ENCODE assay signal across 1 cellular context in the genomic region with DNA sequence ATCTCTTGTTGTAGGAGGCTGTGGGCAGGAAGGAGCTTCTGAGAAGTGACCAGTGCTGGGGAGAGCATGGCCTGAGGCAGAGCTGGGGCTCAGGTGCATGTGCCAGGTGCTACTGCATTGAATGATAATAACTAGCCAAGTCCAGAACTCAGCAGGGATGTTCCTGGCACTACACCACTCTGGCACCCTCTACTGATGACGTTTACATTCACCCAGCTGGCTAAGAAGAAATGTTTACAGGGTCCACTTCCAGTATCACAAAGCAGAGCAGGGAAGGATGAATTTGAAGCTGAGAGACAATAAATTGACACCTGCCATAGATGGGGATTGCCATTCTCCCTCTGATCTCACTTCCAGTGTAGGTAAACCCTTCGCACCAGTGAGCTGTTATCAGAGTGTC.
TF ChIP-seq lines count a peak whose summit lies in the region.

No MANE protein-coding gene starts in this region.

TF ChIP-seq in H1, 55 proteins besides CTCF, POLR2A, EP300 and RAD21:
- TF ChIP-seq, protein P1, sequence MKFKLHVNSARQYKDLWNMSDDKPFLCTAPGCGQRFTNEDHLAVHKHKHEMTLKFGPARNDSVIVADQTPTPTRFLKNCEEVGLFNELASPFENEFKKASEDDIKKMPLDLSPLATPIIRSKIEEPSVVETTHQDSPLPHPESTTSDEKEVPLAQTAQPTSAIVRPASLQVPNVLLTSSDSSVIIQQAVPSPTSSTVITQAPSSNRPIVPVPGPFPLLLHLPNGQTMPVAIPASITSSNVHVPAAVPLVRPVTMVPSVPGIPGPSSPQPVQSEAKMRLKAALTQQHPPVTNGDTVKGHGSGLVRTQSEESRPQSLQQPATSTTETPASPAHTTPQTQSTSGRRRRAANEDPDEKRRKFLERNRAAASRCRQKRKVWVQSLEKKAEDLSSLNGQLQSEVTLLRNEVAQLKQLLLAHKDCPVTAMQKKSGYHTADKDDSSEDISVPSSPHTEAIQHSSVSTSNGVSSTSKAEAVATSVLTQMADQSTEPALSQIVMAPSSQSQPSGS (IDR thresholded peaks at IDR 0.05; ENCODE audit: low read length): no peak
- TF ChIP-seq, protein P2, sequence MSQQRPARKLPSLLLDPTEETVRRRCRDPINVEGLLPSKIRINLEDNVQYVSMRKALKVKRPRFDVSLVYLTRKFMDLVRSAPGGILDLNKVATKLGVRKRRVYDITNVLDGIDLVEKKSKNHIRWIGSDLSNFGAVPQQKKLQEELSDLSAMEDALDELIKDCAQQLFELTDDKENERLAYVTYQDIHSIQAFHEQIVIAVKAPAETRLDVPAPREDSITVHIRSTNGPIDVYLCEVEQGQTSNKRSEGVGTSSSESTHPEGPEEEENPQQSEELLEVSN (IDR thresholded peaks at IDR 0.05): no peak
- TF ChIP-seq RXRA (IDR thresholded peaks at IDR 0.05; ENCODE audit: insufficient read depth, low read depth, low read length) (no peak), ASH2L (IDR thresholded peaks at IDR 0.05; ENCODE audit: low read length) (no peak), BRCA1 (IDR thresholded peaks at IDR 0.05; ENCODE audit: low read depth, low read length) (no peak), EGR1 (IDR thresholded peaks at IDR 0.05; ENCODE audit: borderline replicate concordance, low read depth, low read length) (no peak), CREB1 (IDR thresholded peaks at IDR 0.05) (no peak), CBX5 (IDR thresholded peaks at IDR 0.05; ENCODE audit: low read depth, low read length) (no peak), SP1 (IDR thresholded peaks at IDR 0.05; ENCODE audit: low read depth, low read length) (no peak), BCL11A (IDR thresholded peaks at IDR 0.05; ENCODE audit: low read depth in 2 of 2, low read length in 2 of 2) (no peak), JUND (IDR thresholded peaks at IDR 0.05; ENCODE audit: low read length) (no peak), RNF2 (IDR thresholded peaks at IDR 0.05; ENCODE audit: borderline replicate concordance, low read depth, low read length, missing control alignments, poor library complexity, severe bottlenecking) (no peak), SP4 (IDR thresholded peaks at IDR 0.05; ENCODE audit: low read length) (no peak)
- TF ChIP-seq, protein P3, sequence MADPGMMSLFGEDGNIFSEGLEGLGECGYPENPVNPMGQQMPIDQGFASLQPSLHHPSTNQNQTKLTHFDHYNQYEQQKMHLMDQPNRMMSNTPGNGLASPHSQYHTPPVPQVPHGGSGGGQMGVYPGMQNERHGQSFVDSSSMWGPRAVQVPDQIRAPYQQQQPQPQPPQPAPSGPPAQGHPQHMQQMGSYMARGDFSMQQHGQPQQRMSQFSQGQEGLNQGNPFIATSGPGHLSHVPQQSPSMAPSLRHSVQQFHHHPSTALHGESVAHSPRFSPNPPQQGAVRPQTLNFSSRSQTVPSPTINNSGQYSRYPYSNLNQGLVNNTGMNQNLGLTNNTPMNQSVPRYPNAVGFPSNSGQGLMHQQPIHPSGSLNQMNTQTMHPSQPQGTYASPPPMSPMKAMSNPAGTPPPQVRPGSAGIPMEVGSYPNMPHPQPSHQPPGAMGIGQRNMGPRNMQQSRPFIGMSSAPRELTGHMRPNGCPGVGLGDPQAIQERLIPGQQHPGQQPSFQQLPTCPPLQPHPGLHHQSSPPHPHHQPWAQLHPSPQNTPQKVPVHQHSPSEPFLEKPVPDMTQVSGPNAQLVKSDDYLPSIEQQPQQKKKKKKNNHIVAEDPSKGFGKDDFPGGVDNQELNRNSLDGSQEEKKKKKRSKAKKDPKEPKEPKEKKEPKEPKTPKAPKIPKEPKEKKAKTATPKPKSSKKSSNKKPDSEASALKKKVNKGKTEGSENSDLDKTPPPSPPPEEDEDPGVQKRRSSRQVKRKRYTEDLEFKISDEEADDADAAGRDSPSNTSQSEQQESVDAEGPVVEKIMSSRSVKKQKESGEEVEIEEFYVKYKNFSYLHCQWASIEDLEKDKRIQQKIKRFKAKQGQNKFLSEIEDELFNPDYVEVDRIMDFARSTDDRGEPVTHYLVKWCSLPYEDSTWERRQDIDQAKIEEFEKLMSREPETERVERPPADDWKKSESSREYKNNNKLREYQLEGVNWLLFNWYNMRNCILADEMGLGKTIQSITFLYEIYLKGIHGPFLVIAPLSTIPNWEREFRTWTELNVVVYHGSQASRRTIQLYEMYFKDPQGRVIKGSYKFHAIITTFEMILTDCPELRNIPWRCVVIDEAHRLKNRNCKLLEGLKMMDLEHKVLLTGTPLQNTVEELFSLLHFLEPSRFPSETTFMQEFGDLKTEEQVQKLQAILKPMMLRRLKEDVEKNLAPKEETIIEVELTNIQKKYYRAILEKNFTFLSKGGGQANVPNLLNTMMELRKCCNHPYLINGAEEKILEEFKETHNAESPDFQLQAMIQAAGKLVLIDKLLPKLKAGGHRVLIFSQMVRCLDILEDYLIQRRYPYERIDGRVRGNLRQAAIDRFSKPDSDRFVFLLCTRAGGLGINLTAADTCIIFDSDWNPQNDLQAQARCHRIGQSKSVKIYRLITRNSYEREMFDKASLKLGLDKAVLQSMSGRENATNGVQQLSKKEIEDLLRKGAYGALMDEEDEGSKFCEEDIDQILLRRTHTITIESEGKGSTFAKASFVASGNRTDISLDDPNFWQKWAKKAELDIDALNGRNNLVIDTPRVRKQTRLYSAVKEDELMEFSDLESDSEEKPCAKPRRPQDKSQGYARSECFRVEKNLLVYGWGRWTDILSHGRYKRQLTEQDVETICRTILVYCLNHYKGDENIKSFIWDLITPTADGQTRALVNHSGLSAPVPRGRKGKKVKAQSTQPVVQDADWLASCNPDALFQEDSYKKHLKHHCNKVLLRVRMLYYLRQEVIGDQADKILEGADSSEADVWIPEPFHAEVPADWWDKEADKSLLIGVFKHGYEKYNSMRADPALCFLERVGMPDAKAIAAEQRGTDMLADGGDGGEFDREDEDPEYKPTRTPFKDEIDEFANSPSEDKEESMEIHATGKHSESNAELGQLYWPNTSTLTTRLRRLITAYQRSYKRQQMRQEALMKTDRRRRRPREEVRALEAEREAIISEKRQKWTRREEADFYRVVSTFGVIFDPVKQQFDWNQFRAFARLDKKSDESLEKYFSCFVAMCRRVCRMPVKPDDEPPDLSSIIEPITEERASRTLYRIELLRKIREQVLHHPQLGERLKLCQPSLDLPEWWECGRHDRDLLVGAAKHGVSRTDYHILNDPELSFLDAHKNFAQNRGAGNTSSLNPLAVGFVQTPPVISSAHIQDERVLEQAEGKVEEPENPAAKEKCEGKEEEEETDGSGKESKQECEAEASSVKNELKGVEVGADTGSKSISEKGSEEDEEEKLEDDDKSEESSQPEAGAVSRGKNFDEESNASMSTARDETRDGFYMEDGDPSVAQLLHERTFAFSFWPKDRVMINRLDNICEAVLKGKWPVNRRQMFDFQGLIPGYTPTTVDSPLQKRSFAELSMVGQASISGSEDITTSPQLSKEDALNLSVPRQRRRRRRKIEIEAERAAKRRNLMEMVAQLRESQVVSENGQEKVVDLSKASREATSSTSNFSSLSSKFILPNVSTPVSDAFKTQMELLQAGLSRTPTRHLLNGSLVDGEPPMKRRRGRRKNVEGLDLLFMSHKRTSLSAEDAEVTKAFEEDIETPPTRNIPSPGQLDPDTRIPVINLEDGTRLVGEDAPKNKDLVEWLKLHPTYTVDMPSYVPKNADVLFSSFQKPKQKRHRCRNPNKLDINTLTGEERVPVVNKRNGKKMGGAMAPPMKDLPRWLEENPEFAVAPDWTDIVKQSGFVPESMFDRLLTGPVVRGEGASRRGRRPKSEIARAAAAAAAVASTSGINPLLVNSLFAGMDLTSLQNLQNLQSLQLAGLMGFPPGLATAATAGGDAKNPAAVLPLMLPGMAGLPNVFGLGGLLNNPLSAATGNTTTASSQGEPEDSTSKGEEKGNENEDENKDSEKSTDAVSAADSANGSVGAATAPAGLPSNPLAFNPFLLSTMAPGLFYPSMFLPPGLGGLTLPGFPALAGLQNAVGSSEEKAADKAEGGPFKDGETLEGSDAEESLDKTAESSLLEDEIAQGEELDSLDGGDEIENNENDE (IDR thresholded peaks at IDR 0.05; ENCODE audit: insufficient replicate concordance, low read length): no peak
